ENCODE assay signal across 6 cellular contexts in genomic region chr5:177498013-177498847, GRCh38. TPM values are rescaled to one million over a fixed set of nuclear protein-coding genes. Genes with fewer than 3 reads are reported as not detected.
DNase-seq lines count a peak whose midpoint lies in the region; ATAC-seq and TF ChIP-seq lines count a peak whose summit lies in the region.

No MANE protein-coding gene starts in this region.

- peak; percentile 84 for DNase-seq in H7
- peak; percentile 53 for DNase-seq in activated CD4-positive, alpha-beta memory T cell treated with anti-CD3 and anti-CD28 coated beads, Interleukin-2, amount 10 ng/mL, durations not matched to agents 7 days and 5 days
- no peak for DNase-seq in lower lobe of right lung
- DNase-seq in WERI-Rb-1, result no peak
- no peak for DNase-seq in COLO829 (ENCODE audit: low spot score)
- DNase-seq in stimulated activated CD4-positive, alpha-beta T cell treated with anti-CD3 and anti-CD28 coated beads, Interleukin-4, amount 100 ng/mL, for 24 hours, result no peak

- H3K36me3 ChIP-seq in H7 (replicated peaks; ENCODE audit: control insufficient read depth, insufficient read depth, low read length), result peaks cover 9% of the 10 kb centered on the region
- H3K36me3 ChIP-seq in lower lobe of right lung, result no peaks in the 10 kb centered on the region
- H3K36me3 ChIP-seq in WERI-Rb-1, result peaks cover 5% of the 10 kb centered on the region; the same call in 1 of the 2 replicates

- peaks cover 11% of the 10 kb centered on the region for H3K27me3 ChIP-seq in H7 (ENCODE audit: control insufficient read depth, insufficient read depth, low read length)
- no peaks in the 10 kb centered on the region for H3K27me3 ChIP-seq in lower lobe of right lung (ENCODE audit: low read depth)
- no peaks in the 10 kb centered on the region for H3K27me3 ChIP-seq in WERI-Rb-1 (ENCODE audit: insufficient read depth, low read depth, severe bottlenecking)

- peaks cover 21% of the 10 kb centered on the region for H3K27me3 Mint-ChIP-seq in activated CD4-positive, alpha-beta memory T cell treated with anti-CD3 and anti-CD28 coated beads, Interleukin-2, amount 10 ng/mL, durations not matched to agents 7 days and 5 days

- H3K27ac ChIP-seq in lower lobe of right lung (peak overlapping the region; percentile 87), WERI-Rb-1 (no peak overlapping the region)

- CTCF ChIA-PET in activated CD4-positive, alpha-beta memory T cell treated with anti-CD3 and anti-CD28 coated beads, Interleukin-2, amount 10 ng/mL, durations not matched to agents 7 days and 5 days (lab: Charles Lee), result interaction anchor here (0.8 to 5.1 kb wide), 12 partner anchors 9 to 309 kb away, joined by 3 to 37 read pairs (median 8); partner anchors contain the start of genes DDX41 and MXD3

- H3K27ac Mint-ChIP-seq in activated CD4-positive, alpha-beta memory T cell treated with anti-CD3 and anti-CD28 coated beads, Interleukin-2, amount 10 ng/mL, durations not matched to agents 7 days and 5 days, result peak overlapping the region; percentile 42

- intact Hi-C loops in lower lobe of right lung (cut with DNase I), result no loop called here

- H3K4me1 Mint-ChIP-seq in activated CD4-positive, alpha-beta memory T cell treated with anti-CD3 and anti-CD28 coated beads, Interleukin-2, amount 10 ng/mL, durations not matched to agents 7 days and 5 days, result peaks cover 43% of the 10 kb centered on the region

- peaks cover 5% of the 10 kb centered on the region for H3K36me3 Mint-ChIP-seq in activated CD4-positive, alpha-beta memory T cell treated with anti-CD3 and anti-CD28 coated beads, Interleukin-2, amount 10 ng/mL, durations not matched to agents 7 days and 5 days (ENCODE audit: low read depth)

- peak; percentile 15 to 26 for ATAC-seq in lower lobe of right lung

- H3K4me3 ChIP-seq in H7 (ENCODE audit: insufficient read depth, low read depth, low read length) (peak overlapping the region; percentile 57), lower lobe of right lung (peak overlapping the region; percentile 71), WERI-Rb-1 (ENCODE audit: low read depth, low read length) (no peak overlapping the region)

- peak overlapping the region; percentile 85 for H3K4me3 Mint-ChIP-seq in activated CD4-positive, alpha-beta memory T cell treated with anti-CD3 and anti-CD28 coated beads, Interleukin-2, amount 10 ng/mL, durations not matched to agents 7 days and 5 days

- peaks cover 57% of the 10 kb centered on the region for H3K4me1 ChIP-seq in lower lobe of right lung

- H3K9me3 Mint-ChIP-seq in activated CD4-positive, alpha-beta memory T cell treated with anti-CD3 and anti-CD28 coated beads, Interleukin-2, amount 10 ng/mL, durations not matched to agents 7 days and 5 days, result no peaks in the 10 kb centered on the region

- POLR2A ChIA-PET in activated CD4-positive, alpha-beta memory T cell treated with anti-CD3 and anti-CD28 coated beads, Interleukin-2, amount 10 ng/mL, durations not matched to agents 7 days and 5 days (lab: Charles Lee), result interaction anchor here (1.0 to 3.7 kb wide), 12 partner anchors 11 to 188 kb away, joined by 3 to 12 read pairs (median 4); partner anchors contain the start of genes DDX41, GRK6 and LMAN2

- no peaks in the 10 kb centered on the region for H3K9me3 ChIP-seq in lower lobe of right lung
- no peaks in the 10 kb centered on the region for H3K9me3 ChIP-seq in WERI-Rb-1 (ENCODE audit: severe bottlenecking)

- TF ChIP-seq CTCF in lower lobe of right lung (IDR thresholded peaks at IDR 0.05), result no peak
- no peak for TF ChIP-seq CTCF in WERI-Rb-1 (IDR thresholded peaks at IDR 0.05; ENCODE audit: low read depth, low read length)

RNA-seq across cellular contexts. Expression of gene PDLIM7, which starts 0.8 kb away (rescaled TPM):
- 71.9 and 97.3 TPM in 2 replicates for total RNA-seq in H7 (2014; rRNA removed; shearing (Covaris generic))
- total RNA-seq in activated CD4-positive, alpha-beta memory T cell treated with anti-CD3 and anti-CD28 coated beads, Interleukin-2, amount 10 ng/mL, durations not matched to agents 7 days and 5 days, result 10 to 100 TPM; 55.1 to 56.6 TPM
- 47.1 TPM for total RNA-seq in lower lobe of right lung

RNA-seq across cellular contexts. Expression of gene DOK3, which starts 11.4 kb away (rescaled TPM):
- total RNA-seq in H7 (2014; rRNA removed; shearing (Covaris generic)), result 0.76 and 3.2 TPM in 2 replicates
- total RNA-seq in activated CD4-positive, alpha-beta memory T cell treated with anti-CD3 and anti-CD28 coated beads, Interleukin-2, amount 10 ng/mL, durations not matched to agents 7 days and 5 days, result 1 to 10 TPM; 2.4 TPM
- total RNA-seq in lower lobe of right lung, result 76.5 TPM

RNA-seq across cellular contexts. Expression of gene DDX41, which starts 18.5 kb away (rescaled TPM):
- total RNA-seq in H7 (2014; rRNA removed; shearing (Covaris generic)), result 96.5 and 106 TPM in 2 replicates
- 100 to 1,000 TPM; 105 to 107 TPM for total RNA-seq in activated CD4-positive, alpha-beta memory T cell treated with anti-CD3 and anti-CD28 coated beads, Interleukin-2, amount 10 ng/mL, durations not matched to agents 7 days and 5 days
- 69.4 TPM for total RNA-seq in lower lobe of right lung

RNA-seq across cellular contexts. Expression of gene DBN1, which starts 24.8 kb away (rescaled TPM):
- total RNA-seq in H7 (2014; rRNA removed; shearing (Covaris generic)), result 165 and 216 TPM in 2 replicates
- 1 to 10 TPM; 4.9 to 5.0 TPM for total RNA-seq in activated CD4-positive, alpha-beta memory T cell treated with anti-CD3 and anti-CD28 coated beads, Interleukin-2, amount 10 ng/mL, durations not matched to agents 7 days and 5 days
- 23.1 TPM for total RNA-seq in lower lobe of right lung

RNA-seq across cellular contexts. Expression of gene PRR7, which starts 51.6 kb away (rescaled TPM):
- total RNA-seq in H7 (2014; rRNA removed; shearing (Covaris generic)), result 11.4 and 12.1 TPM in 2 replicates
- 1 to 10 TPM; 4.9 to 5.8 TPM for total RNA-seq in activated CD4-positive, alpha-beta memory T cell treated with anti-CD3 and anti-CD28 coated beads, Interleukin-2, amount 10 ng/mL, durations not matched to agents 7 days and 5 days
- 1.7 TPM for total RNA-seq in lower lobe of right lung

Comparison
In these comparisons a context has a peak if more than half of its experiments do, and no peak if none do; other contexts are left out.
1. DNase-seq: peak in H7 (single experiment) and activated CD4-positive, alpha-beta memory T cell treated with anti-CD3 and anti-CD28 coated beads, Interleukin-2, amount 10 ng/mL, durations not matched to agents 7 days and 5 days (single experiment); none in lower lobe of right lung (single experiment), WERI-Rb-1 (single experiment), COLO829 (single experiment) and stimulated activated CD4-positive, alpha-beta T cell treated with anti-CD3 and anti-CD28 coated beads, Interleukin-4, amount 100 ng/mL, for 24 hours (single experiment).
2. RNA of gene DOK3, which starts 11.4 kb away (total RNA-seq): 76.5 TPM in lower lobe of right lung (single experiment); 2.4 TPM in activated CD4-positive, alpha-beta memory T cell treated with anti-CD3 and anti-CD28 coated beads, Interleukin-2, amount 10 ng/mL, durations not matched to agents 7 days and 5 days and 0.76 to 3.2 TPM in H7; every median in the first group is over 10 times any median in the second.